Comparison of ENCODE assay signal across 9 cellular contexts in genomic region chr9:111965566-111966019, GRCh38.
A peak's percentile ranks its signal among the peaks of the same experiment; 100 is the strongest.
DNase-seq lines count a peak whose midpoint lies in the region; ATAC-seq, FAIRE-seq and TF ChIP-seq lines count a peak whose summit lies in the region.
"Had no signal": no experiment of that assay in that cellular context is flagged by ENCODE, and none has a peak within 500 bp of the region (broad histone marks: within the 10 kb centered on the region; RNA-seq: fewer than 3 reads in every experiment).

No MANE protein-coding gene starts in this region.

- no peaks in the 10 kb centered on the region for H4K20me1 ChIP-seq in astrocyte (ENCODE audit: insufficient read depth, low read length)
- H4K20me1 ChIP-seq: BLaER1 treated with 17β-estradiol and CSF1 and Interleukin-3, amounts not matched to agents 10 nM and 100 nM had no signal

- H3K27ac ChIP-seq in astrocyte (ENCODE audit: low read depth, low read length) = peak overlapping the region; percentile 79

- peaks cover 2% of the 10 kb centered on the region for H3K9me3 Mint-ChIP-seq in astrocyte (ENCODE audit: unreplicated experiment)
- no peaks in the 10 kb centered on the region for H3K9me3 Mint-ChIP-seq in activated CD8-positive, alpha-beta memory T cell treated with anti-CD3 and anti-CD28 coated beads, Interleukin-2, amount 10 ng/mL, durations not matched to agents 7 days and 5 days (ENCODE audit: low read depth)

- CTCF ChIA-PET in activated CD8-positive, alpha-beta memory T cell treated with anti-CD3 and anti-CD28 coated beads, Interleukin-2, amount 10 ng/mL, durations not matched to agents 7 days and 5 days (lab: Charles Lee) = no interaction called here

- FAIRE-seq in astrocyte (lab: Jason Lieb, UNC) = peak; percentile 67

- H3K4me3 ChIP-seq in astrocyte (ENCODE audit: insufficient read depth, low read depth, low read length) (no peak overlapping the region), skeletal muscle cell (ENCODE audit: low read depth, low read length) (no peak overlapping the region)
- H3K4me3 ChIP-seq: BLaER1 treated with 17β-estradiol and CSF1 and Interleukin-3, amounts not matched to agents 10 nM and 100 nM had no signal

- peaks cover 14% of the 10 kb centered on the region for H3K4me1 ChIP-seq in astrocyte (ENCODE audit: insufficient read depth, low read length)

- no peak for DNase-seq in activated CD4-positive, CD25-positive, alpha-beta regulatory T cell treated with anti-CD3 and anti-CD28 coated beads, Interleukin-2, amount 50 U/mL, for 72 hours
- DNase-seq in astrocyte (ENCODE audit: low read depth) = peak; percentile 99
- DNase-seq in skeletal muscle cell (ENCODE audit: low read depth) = peak; percentile 95
- DNase-seq in COLO668 (lab: John Stamatoyannopoulos, UW; ENCODE audit: unreplicated experiment) = no peak
- no peak for DNase-seq in activated CD8-positive, alpha-beta memory T cell treated with anti-CD3 and anti-CD28 coated beads, Interleukin-2, amount 10 ng/mL, durations not matched to agents 7 days and 5 days
- no peak for DNase-seq in NCI-H526 treated with DMSO at 0.1 percent for 48 hours (lab: John Stamatoyannopoulos, UW)

- peaks cover 19% of the 10 kb centered on the region for H3K4me1 Mint-ChIP-seq in astrocyte (ENCODE audit: low read depth, unreplicated experiment)
- peaks cover 4% of the 10 kb centered on the region for H3K4me1 Mint-ChIP-seq in activated CD8-positive, alpha-beta memory T cell treated with anti-CD3 and anti-CD28 coated beads, Interleukin-2, amount 10 ng/mL, durations not matched to agents 7 days and 5 days

- peak overlapping the region; percentile 61 for H3K9ac ChIP-seq in astrocyte (ENCODE audit: low read length)
- H3K9ac ChIP-seq: BLaER1 treated with 17β-estradiol and CSF1 and Interleukin-3, amounts not matched to agents 10 nM and 100 nM had no signal

- H3K79me2 ChIP-seq in astrocyte (ENCODE audit: insufficient read depth, low read length) = no peaks in the 10 kb centered on the region

- H3K9me3 ChIP-seq in astrocyte (ENCODE audit: insufficient read depth, low read depth, low read length) = no peaks in the 10 kb centered on the region

- H3K4me3 Mint-ChIP-seq in astrocyte (ENCODE audit: unreplicated experiment) = no peak overlapping the region
- H3K4me3 Mint-ChIP-seq in activated CD8-positive, alpha-beta memory T cell treated with anti-CD3 and anti-CD28 coated beads, Interleukin-2, amount 10 ng/mL, durations not matched to agents 7 days and 5 days = no peak overlapping the region

- peak; percentile 64 to 73 for ATAC-seq in activated CD4-positive, CD25-positive, alpha-beta regulatory T cell treated with anti-CD3 and anti-CD28 coated beads, Interleukin-2, amount 50 U/mL, for 24 hours
- ATAC-seq in HG02981 (IDR thresholded peaks at IDR 0.05; ENCODE audit: unreplicated experiment) = peak; percentile 86
- no peak for ATAC-seq in activated CD8-positive, alpha-beta memory T cell treated with anti-CD3 and anti-CD28 coated beads, Interleukin-2, amount 10 ng/mL, durations not matched to agents 7 days and 5 days

- H2AFZ ChIP-seq in astrocyte (ENCODE audit: low read depth, low read length) = no peak overlapping the region

- TF ChIP-seq CTCF in astrocyte (IDR thresholded peaks at IDR 0.05; ENCODE audit: insufficient read depth, low read depth, low read length) = no peak

- peaks cover 3% of the 10 kb centered on the region for H3K36me3 Mint-ChIP-seq in astrocyte (ENCODE audit: low read depth, unreplicated experiment)
- no peaks in the 10 kb centered on the region for H3K36me3 Mint-ChIP-seq in activated CD8-positive, alpha-beta memory T cell treated with anti-CD3 and anti-CD28 coated beads, Interleukin-2, amount 10 ng/mL, durations not matched to agents 7 days and 5 days

- peak overlapping the region; percentile 77 for H3K27ac Mint-ChIP-seq in astrocyte (ENCODE audit: unreplicated experiment)
- no peak overlapping the region for H3K27ac Mint-ChIP-seq in activated CD8-positive, alpha-beta memory T cell treated with anti-CD3 and anti-CD28 coated beads, Interleukin-2, amount 10 ng/mL, durations not matched to agents 7 days and 5 days

- peak overlapping the region; percentile 45 for H3K4me2 ChIP-seq in astrocyte (ENCODE audit: low read length)

- no peaks in the 10 kb centered on the region for H3K27me3 ChIP-seq in astrocyte (ENCODE audit: insufficient read depth, low read length)
- H3K27me3 ChIP-seq: BLaER1 treated with 17β-estradiol and CSF1 and Interleukin-3, amounts not matched to agents 10 nM and 100 nM had no signal

- H3K36me3 ChIP-seq in astrocyte (ENCODE audit: insufficient read depth, low read length) = no peaks in the 10 kb centered on the region
- H3K36me3 ChIP-seq: BLaER1 treated with 17β-estradiol and CSF1 and Interleukin-3, amounts not matched to agents 10 nM and 100 nM had no signal

- no peaks in the 10 kb centered on the region for H3K27me3 Mint-ChIP-seq in astrocyte (ENCODE audit: low read depth, unreplicated experiment)
- H3K27me3 Mint-ChIP-seq in activated CD8-positive, alpha-beta memory T cell treated with anti-CD3 and anti-CD28 coated beads, Interleukin-2, amount 10 ng/mL, durations not matched to agents 7 days and 5 days = peaks cover 16% of the 10 kb centered on the region

Comparison
In these comparisons a context has a peak if more than half of its experiments do, and no peak if none do; other contexts are left out.
1. DNase-seq: peak in astrocyte (single experiment) and skeletal muscle cell (single experiment); none in activated CD4-positive, CD25-positive, alpha-beta regulatory T cell treated with anti-CD3 and anti-CD28 coated beads, Interleukin-2, amount 50 U/mL, for 72 hours (single experiment), COLO668 (single experiment), activated CD8-positive, alpha-beta memory T cell treated with anti-CD3 and anti-CD28 coated beads, Interleukin-2, amount 10 ng/mL, durations not matched to agents 7 days and 5 days (single experiment) and NCI-H526 treated with DMSO at 0.1 percent for 48 hours (single experiment).